Comparison of ENCODE assay signal across 8 cellular contexts in the genomic region with DNA sequence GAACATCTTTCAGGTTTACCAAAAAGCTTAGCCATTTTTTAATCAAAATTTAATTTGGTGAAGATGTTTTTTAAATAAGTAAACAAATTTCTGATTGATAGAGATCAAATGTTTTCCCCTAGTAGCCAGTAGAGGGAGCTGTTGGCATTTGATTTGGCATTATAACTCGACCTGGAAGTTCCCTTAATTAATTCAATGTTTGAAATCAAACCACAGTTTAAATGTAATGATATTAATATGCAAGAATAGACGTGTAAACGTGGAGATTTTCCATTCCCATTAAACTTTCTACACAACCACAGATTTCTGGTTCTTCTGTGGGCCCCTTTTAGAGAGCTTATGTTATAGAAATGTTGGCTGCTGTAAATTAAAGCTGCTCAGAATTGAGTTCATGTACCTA.
DNase-seq lines count a peak whose midpoint lies in the region; ATAC-seq, FAIRE-seq and TF ChIP-seq lines count a peak whose summit lies in the region.

No MANE protein-coding gene starts in this region.

- peak; percentile 96 for FAIRE-seq in A204.1 (lab: Jason Lieb, UNC)

- no peaks in the 10 kb centered on the region for H3K4me1 Mint-ChIP-seq in stimulated activated naive B cell treated with anti-CD40 and anti-IgM and Interleukin-4, amounts not matched to agents 10 μg/mL and 1 μg/mL and 100 μg/mL, for 72 hours

- no peak overlapping the region for H3K27ac ChIP-seq in transverse colon

- no peaks in the 10 kb centered on the region for H3K27me3 Mint-ChIP-seq in stimulated activated naive B cell treated with anti-CD40 and anti-IgM and Interleukin-4, amounts not matched to agents 10 μg/mL and 1 μg/mL and 100 μg/mL, for 72 hours

- H3K27ac Mint-ChIP-seq in stimulated activated naive B cell treated with anti-CD40 and anti-IgM and Interleukin-4, amounts not matched to agents 10 μg/mL and 1 μg/mL and 100 μg/mL, for 72 hours = no peak overlapping the region

- peak; percentile 54 for TF ChIP-seq CTCF in GM12872 (IDR thresholded peaks at IDR 0.05; ENCODE audit: insufficient read depth, low read depth, low read length)
- peak; percentile 56 for TF ChIP-seq CTCF in astrocyte of the spinal cord (IDR thresholded peaks at IDR 0.05; ENCODE audit: low read depth, low read length)
- peak; percentile 69 to 84 (median 74) for TF ChIP-seq CTCF in transverse colon (IDR thresholded peaks at IDR 0.05)

- H3K4me3 ChIP-seq in astrocyte of the spinal cord (ENCODE audit: low read depth, low read length) = no peak overlapping the region
- no peak overlapping the region for H3K4me3 ChIP-seq in transverse colon

- in situ Hi-C loops in astrocyte of the spinal cord (cut with HindIII; ENCODE audit: low sequenced_read_pairs) = no loop called here
- in situ Hi-C loops in transverse colon (cut with MboI; ENCODE audit: low pct_ligation_motif_present in 1 of 4, low pct_unique_long_range_greater_than_20kb in 1 of 4, low sequenced_read_pairs in 3 of 4) = loop anchor here in 3 of 4 donors (5.0 to 25.0 kb wide), 4 partner anchors 660 to 960 kb away; no protein-coding TSS in a partner anchor

- intact Hi-C loops in transverse colon (cut with DNase I; ENCODE audit: low total_unique reads) = loop anchor here (1.0 kb wide), 1 partner anchor 927 kb away; no protein-coding TSS in a partner anchor

- no peak for TF ChIP-seq POLR2A in transverse colon (IDR thresholded peaks at IDR 0.05)

- H3K4me1 ChIP-seq in transverse colon = peaks cover 0 to 3% (median 0%) of the 10 kb centered on the region in 4 donors

- DNase-seq in NCI-H2171 (lab: John Stamatoyannopoulos, UW) = peak; percentile 3
- DNase-seq in astrocyte of the spinal cord (ENCODE audit: low read depth, low spot score) = peak; percentile 63
- peak; percentile 24 for DNase-seq in iPS-NIHi7 (ENCODE audit: extremely low spot score)
- no peak for DNase-seq in transverse colon
- DNase-seq in islet precursor cell = no peak
- no peak for DNase-seq in stimulated activated naive B cell treated with anti-CD40 and anti-IgM and Interleukin-4, amounts not matched to agents 10 μg/mL and 1 μg/mL and 100 μg/mL, for 72 hours

- H3K36me3 ChIP-seq in transverse colon = no peaks in the 10 kb centered on the region

- ATAC-seq in stimulated activated naive B cell treated with anti-CD40 and anti-IgM and Interleukin-4, amounts not matched to agents 10 μg/mL and 1 μg/mL and 100 μg/mL, for 72 hours (replicated peaks) = no peak

- no peak for TF ChIP-seq EP300 in transverse colon (IDR thresholded peaks at IDR 0.05; ENCODE audit: low read depth)

- H3K9me3 Mint-ChIP-seq in stimulated activated naive B cell treated with anti-CD40 and anti-IgM and Interleukin-4, amounts not matched to agents 10 μg/mL and 1 μg/mL and 100 μg/mL, for 72 hours = no peaks in the 10 kb centered on the region

- no peaks in the 10 kb centered on the region for H3K36me3 Mint-ChIP-seq in stimulated activated naive B cell treated with anti-CD40 and anti-IgM and Interleukin-4, amounts not matched to agents 10 μg/mL and 1 μg/mL and 100 μg/mL, for 72 hours

- H3K4me3 Mint-ChIP-seq in stimulated activated naive B cell treated with anti-CD40 and anti-IgM and Interleukin-4, amounts not matched to agents 10 μg/mL and 1 μg/mL and 100 μg/mL, for 72 hours = no peak overlapping the region

- H3K9me3 ChIP-seq in transverse colon = no peaks in the 10 kb centered on the region

- no peaks in the 10 kb centered on the region for H3K27me3 ChIP-seq in transverse colon

- 0% methylated on average over 3 of the region's 3 CpGs for WGBS in transverse colon (ENCODE audit: low coverage in 1 of 2), 2 donors

Comparison
In these comparisons a context has a peak if more than half of its experiments do, and no peak if none do; other contexts are left out.
1. DNase-seq: peak in NCI-H2171 (single experiment), astrocyte of the spinal cord (single experiment) and iPS-NIHi7 (single experiment); none in transverse colon (single experiment), islet precursor cell (single experiment) and stimulated activated naive B cell treated with anti-CD40 and anti-IgM and Interleukin-4, amounts not matched to agents 10 μg/mL and 1 μg/mL and 100 μg/mL, for 72 hours (single experiment).
2. Peak in every context shown above with its lines, with median percentiles within 50 percentile points of each other: CTCF ChIP-seq.